ENCODE assay signal across 21 cellular contexts in the genomic region with DNA sequence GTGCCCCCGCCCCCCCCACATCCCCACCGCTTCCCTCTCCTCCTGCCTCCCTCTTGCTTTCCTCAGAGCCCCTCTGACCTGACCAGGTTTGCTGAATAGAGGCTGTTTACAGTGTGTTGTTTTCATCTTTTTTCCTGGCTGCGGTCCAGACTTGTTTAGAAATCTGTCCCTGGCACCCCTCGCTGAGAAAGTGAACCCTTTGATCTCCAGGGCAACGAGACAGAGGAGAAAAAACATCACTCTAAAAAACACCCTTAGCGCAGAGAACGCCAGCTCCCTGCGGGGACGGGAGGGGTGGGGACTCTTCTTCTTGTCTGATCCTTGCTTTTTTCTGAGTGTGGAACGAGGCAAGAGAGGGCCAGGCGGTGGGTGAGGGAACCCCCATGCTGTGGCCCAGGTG. TPM values are rescaled to one million over a fixed set of nuclear protein-coding genes. Genes with fewer than 3 reads are reported as not detected.
"Had no signal": no experiment of that assay in that cellular context is flagged by ENCODE, and none has a peak within 500 bp of the region (broad histone marks: within the 10 kb centered on the region; RNA-seq: fewer than 3 reads in every experiment).

No MANE protein-coding gene starts in this region.

- ATAC-seq: activated CD8-positive, alpha-beta T cell treated with anti-CD3 and anti-CD28 coated beads, Interleukin-2, amount 10 ng/mL, durations not matched to agents 7 days and 5 days; activated naive CD8-positive, alpha-beta T cell treated with anti-CD3 and anti-CD28 coated beads, Interleukin-2, amount 50 U/mL, for 24 hours; left lung; natural killer cell; pancreas; right cardiac atrium; stimulated activated naive CD8-positive, alpha-beta T cell treated with anti-CD3 and anti-CD28 coated beads, Interleukin-15, amount 100 ng/mL, for 72 hours had no signal

- DNase-seq: activated CD4-positive, alpha-beta T cell treated with anti-CD3 and anti-CD28 coated beads for 1 hour; activated CD4-positive, alpha-beta T cell treated with anti-CD3 and anti-CD28 coated beads, Interleukin-2, amount 50 U/mL, for 1 hour; activated CD8-positive, alpha-beta T cell treated with anti-CD3 and anti-CD28 coated beads, Interleukin-2, amount 10 ng/mL, durations not matched to agents 7 days and 5 days; activated gamma-delta T cell; activated naive CD4-positive, alpha-beta T cell treated with anti-CD3 and anti-CD28 coated beads, Interleukin-2, amount 50 U/mL, for 16 hours; activated naive CD8-positive, alpha-beta T cell treated with anti-CD3 and anti-CD28 coated beads, Interleukin-2, amount 50 U/mL, for 24 hours; brain microvascular endothelial cell; central memory CD4-positive, alpha-beta T cell; dermis blood vessel endothelial cell; effector CD8-positive, alpha-beta T cell; kidney glomerular epithelial cell; left lung; mammary epithelial cell; natural killer cell; pancreas; right cardiac atrium; stimulated activated CD4-positive, alpha-beta T cell treated with anti-CD3 and anti-CD28 coated beads, Interleukin-12 subunit alpha, Interleukin-12 subunit beta, amount 100 ng/mL, for 4 hours; stimulated activated naive CD8-positive, alpha-beta T cell treated with anti-CD3 and anti-CD28 coated beads, Interleukin-15, amount 100 ng/mL, for 72 hours; tibial artery; WERI-Rb-1 had no signal

RNA-seq across cellular contexts. Expression of a gene that starts 22.4 kb away (rescaled TPM):
- polyA plus RNA-seq: endothelial cell of umbilical vein, mammary epithelial cell had no signal
